Comparison of ENCODE assay signal across 8 cellular contexts in genomic region chr14:21106506-21107359, GRCh38. TPM values are rescaled to one million over a fixed set of nuclear protein-coding genes. Genes with fewer than 3 reads are reported as not detected.
DNase-seq lines count a peak whose midpoint lies in the region; ATAC-seq and TF ChIP-seq lines count a peak whose summit lies in the region.

No MANE protein-coding gene starts in this region.

- no peaks in the 10 kb centered on the region for H3K36me3 ChIP-seq in HAP-1 (replicated peaks)
- no peaks in the 10 kb centered on the region for H3K36me3 ChIP-seq in lung (ENCODE audit: control insufficient read depth in 2 of 2, insufficient read depth in 2 of 2, low read length in 2 of 2)

- H3K9me3 ChIP-seq in HAP-1 (no peaks in the 10 kb centered on the region), lung (ENCODE audit: control insufficient read depth in 2 of 2, insufficient read depth in 1 of 2, low read length in 1 of 2) (no peaks in the 10 kb centered on the region)

- H3K27me3 ChIP-seq in HAP-1 (ENCODE audit: low read depth): no peaks in the 10 kb centered on the region
- H3K27me3 ChIP-seq in dorsolateral prefrontal cortex: no peaks in the 10 kb centered on the region
- H3K27me3 ChIP-seq in lung (ENCODE audit: control insufficient read depth, insufficient read depth): no peaks in the 10 kb centered on the region

- H3K9me3 Mint-ChIP-seq in activated CD4-positive, alpha-beta memory T cell treated with anti-CD3 and anti-CD28 coated beads for 36 hours: no peaks in the 10 kb centered on the region

- intact Hi-C loops in activated CD4-positive, alpha-beta memory T cell treated with anti-CD3 and anti-CD28 coated beads for 36 hours (cut with micrococcal nuclease): loop anchor here (10.0 kb wide), 1 partner anchor 652 kb away; the partner anchor contains the start of genes APEX1 and OSGEP
- intact Hi-C loops in dorsolateral prefrontal cortex (cut with DNase I): loop anchor here in 1 of 2 donors (5.0 to 10.0 kb wide), 2 partner anchors 94 to 252 kb away; no protein-coding TSS in a partner anchor

- peaks cover 49% of the 10 kb centered on the region for H3K4me1 Mint-ChIP-seq in activated CD4-positive, alpha-beta memory T cell treated with anti-CD3 and anti-CD28 coated beads for 36 hours (ENCODE audit: low read depth)

- ATAC-seq in lung (ENCODE audit: insufficient read depth, low FRiP score) (no peak), HG03139 (IDR thresholded peaks at IDR 0.05; ENCODE audit: unreplicated experiment) (no peak)

- H3K27ac ChIP-seq in dorsolateral prefrontal cortex (peak overlapping the region in 56 of 59 donors; percentile 2 to 100 (median 82)), lung (ENCODE audit: low read depth in 1 of 2, low read length in 1 of 2) (peak overlapping the region; percentile 2 to 85)

- in situ Hi-C loops in HAP-1 (cut with MboI; ENCODE audit: low sequenced_read_pairs): no loop called here

- CTCF ChIA-PET in activated CD4-positive, alpha-beta memory T cell treated with anti-CD3 and anti-CD28 coated beads for 36 hours (lab: Charles Lee): interaction anchor here (1.6 to 12.5 kb wide), 8 partner anchors 13 to 102 kb away, joined by 3 to 334 read pairs (median 68); partner anchors contain the start of gene ARHGEF40

- no peak overlapping the region for H3K4me3 Mint-ChIP-seq in activated CD4-positive, alpha-beta memory T cell treated with anti-CD3 and anti-CD28 coated beads for 36 hours

- POLR2A ChIA-PET in activated CD4-positive, alpha-beta memory T cell treated with anti-CD3 and anti-CD28 coated beads for 36 hours (lab: Charles Lee): no interaction called here

- 19 to 23% methylated on average over 13 of the region's 13 CpGs for WGBS in lung, 2 donors

- H3K4me3 ChIP-seq in HAP-1: no peak overlapping the region; the same call in 1 of the 2 replicates
- H3K4me3 ChIP-seq in dorsolateral prefrontal cortex: peak overlapping the region in 49 of 59 donors; percentile 1 to 60 (median 32)
- no peak overlapping the region for H3K4me3 ChIP-seq in lung

- no peak for DNase-seq in AG09319 (ENCODE audit: extremely low read depth, low read depth)
- DNase-seq in HAP-1 (ENCODE audit: low spot score in 2 of 2): peak; percentile 70 to 89
- DNase-seq in NCI-H524 treated with DMSO at 0.1 percent for 48 hours (lab: John Stamatoyannopoulos, UW): peak; percentile 17
- peak; percentile 88 for DNase-seq in activated CD4-positive, alpha-beta memory T cell treated with anti-CD3 and anti-CD28 coated beads for 36 hours
- DNase-seq in dorsolateral prefrontal cortex: peak; percentile 75 to 88 (median 85)
- peak; percentile 84 for DNase-seq in lung (ENCODE audit: low spot score)
- peak; percentile 47 to 64 (median 49) for DNase-seq in stimulated activated CD4-positive, alpha-beta T cell treated with anti-CD3 and anti-CD28 coated beads, TNF-alpha, amount 100 ng/mL, for 1 hour (ENCODE audit: low read depth in 3 of 3, low spot score in 1 of 3)

- H3K27me3 Mint-ChIP-seq in activated CD4-positive, alpha-beta memory T cell treated with anti-CD3 and anti-CD28 coated beads for 36 hours: no peaks in the 10 kb centered on the region

- TF ChIP-seq CTCF in AG09319 (IDR thresholded peaks at IDR 0.05; ENCODE audit: low read depth, low read length) (peak; percentile 99), dorsolateral prefrontal cortex (IDR thresholded peaks at IDR 0.05 in 54 of 56, conservative IDR thresholded peaks at IDR 0.05 in 2 of 56; ENCODE audit: low read depth in 1 of 56, partially characterized antibody in 56 of 56) (peak; percentile 67 to 98 (median 92)), lung (IDR thresholded peaks at IDR 0.05; ENCODE audit: control extremely low read depth, extremely low read depth) (peak; percentile 89)

- H3K4me1 ChIP-seq in HAP-1 (peaks cover 34% of the 10 kb centered on the region), lung (ENCODE audit: control insufficient read depth in 2 of 2, insufficient read depth in 2 of 2, low read length in 2 of 2) (peaks cover 7 to 13% of the 10 kb centered on the region in 2 donors)

- peaks cover 1% of the 10 kb centered on the region for H3K36me3 Mint-ChIP-seq in activated CD4-positive, alpha-beta memory T cell treated with anti-CD3 and anti-CD28 coated beads for 36 hours

- H3K27ac Mint-ChIP-seq in activated CD4-positive, alpha-beta memory T cell treated with anti-CD3 and anti-CD28 coated beads for 36 hours: no peak overlapping the region

RNA-seq across cellular contexts. Expression of gene TMEM253, which starts 5.9 kb away (rescaled TPM):
- not detected for total RNA-seq in activated CD4-positive, alpha-beta memory T cell treated with anti-CD3 and anti-CD28 coated beads for 36 hours
- 1 to 10 TPM in 14 of 120 experiments, under 1 TPM in 40, not detected in 66; 0.30 to 5.4 (median 0.64) TPM for total RNA-seq in dorsolateral prefrontal cortex
- under 1 TPM; 0.20 to 0.52 TPM for total RNA-seq in lung
- under 1 TPM; 0.24 to 0.43 TPM for polyA plus RNA-seq in lung

RNA-seq across cellular contexts. Expression of gene ZNF219, which starts 8.3 kb away (rescaled TPM):
- total RNA-seq in activated CD4-positive, alpha-beta memory T cell treated with anti-CD3 and anti-CD28 coated beads for 36 hours: 10 to 100 TPM in 1 of 2 experiments, 1 to 10 TPM in 1; 9.9 to 10.7 TPM
- total RNA-seq in dorsolateral prefrontal cortex (10 to 100 TPM; 12.5 to 59.8 (median 25.2) TPM), lung (10 to 100 TPM in 1 of 2 donors, 1 to 10 TPM in 1; 8.0 to 48.5 TPM)
- polyA plus RNA-seq in lung: 10 to 100 TPM; 21.6 to 38.3 TPM

RNA-seq across cellular contexts. Expression of gene ARHGEF40, which starts 36.6 kb away (rescaled TPM):
- under 1 TPM; 0.33 to 0.44 TPM for total RNA-seq in activated CD4-positive, alpha-beta memory T cell treated with anti-CD3 and anti-CD28 coated beads for 36 hours
- 10 to 100 TPM; 14.5 to 65.9 (median 29.4) TPM for total RNA-seq in dorsolateral prefrontal cortex
- 10 to 100 TPM; 36.7 to 48.6 TPM for total RNA-seq in lung
- 10 to 100 TPM; 13.1 to 17.8 TPM for polyA plus RNA-seq in lung

RNA-seq across cellular contexts. Expression of gene RNASE8, which starts 49.1 kb away (rescaled TPM):
- not detected for total RNA-seq in activated CD4-positive, alpha-beta memory T cell treated with anti-CD3 and anti-CD28 coated beads for 36 hours
- not detected for total RNA-seq in dorsolateral prefrontal cortex
- total RNA-seq in lung: not detected
- polyA plus RNA-seq in lung: not detected

RNA-seq across cellular contexts. Expression of gene OR5AU1, which starts 49.1 kb away (rescaled TPM):
- total RNA-seq in activated CD4-positive, alpha-beta memory T cell treated with anti-CD3 and anti-CD28 coated beads for 36 hours: not detected
- not detected for total RNA-seq in dorsolateral prefrontal cortex
- not detected for total RNA-seq in lung
- polyA plus RNA-seq in lung: not detected

Comparison
In these comparisons a context has a peak if more than half of its experiments do, and no peak if none do; other contexts are left out.
1. H3K4me3 ChIP-seq: peak in dorsolateral prefrontal cortex (49 of 59); none in HAP-1 (single experiment) and lung (single experiment).
2. RNA of gene ARHGEF40, which starts 36.6 kb away (total RNA-seq): 36.7 to 48.6 TPM in lung and 14.5 to 65.9 TPM in dorsolateral prefrontal cortex; 0.33 to 0.44 TPM in activated CD4-positive, alpha-beta memory T cell treated with anti-CD3 and anti-CD28 coated beads for 36 hours; every median in the first group is over 10 times any median in the second.
3. Peak in every context shown above with its lines, with median percentiles within 50 percentile points of each other: CTCF ChIP-seq.